ENCODE assay signal across 8 cellular contexts in genomic region chr22:39317756-39318506, GRCh38. TPM values are rescaled to one million over a fixed set of nuclear protein-coding genes. Genes with fewer than 3 reads are reported as not detected.
DNase-seq lines count a peak whose midpoint lies in the region; ATAC-seq and TF ChIP-seq lines count a peak whose summit lies in the region.

No MANE protein-coding gene starts in this region.

- peaks cover 0 to 56% (median 33%) of the 10 kb centered on the region in 4 donors for H3K4me1 ChIP-seq in tibial nerve

- H3K36me3 Mint-ChIP-seq in activated T-cell treated with anti-CD3 and anti-CD28 coated beads, Interleukin-2, amount 50 U/mL, for 4 hours (ENCODE audit: insufficient read depth): peaks cover 61% of the 10 kb centered on the region
- H3K36me3 Mint-ChIP-seq in activated naive CD8-positive, alpha-beta T cell treated with anti-CD3 and anti-CD28 coated beads, Interleukin-2, amount 50 U/mL, for 24 hours (ENCODE audit: low read depth): peaks cover 72% of the 10 kb centered on the region

- H3K4me3 Mint-ChIP-seq in activated T-cell treated with anti-CD3 and anti-CD28 coated beads, Interleukin-2, amount 50 U/mL, for 4 hours: peak overlapping the region; percentile 100
- peak overlapping the region; percentile 95 for H3K4me3 Mint-ChIP-seq in activated naive CD8-positive, alpha-beta T cell treated with anti-CD3 and anti-CD28 coated beads, Interleukin-2, amount 50 U/mL, for 24 hours

- WGBS in tibial nerve, 2 donors: 11 to 19% methylated on average over 9 of the region's 9 CpGs

- no peak for ATAC-seq in activated T-cell treated with anti-CD3 and anti-CD28 coated beads, Interleukin-2, amount 50 U/mL, for 4 hours
- no peak for ATAC-seq in activated naive CD8-positive, alpha-beta T cell treated with anti-CD3 and anti-CD28 coated beads, Interleukin-2, amount 50 U/mL, for 24 hours

- TF ChIP-seq CTCF in tibial nerve (IDR thresholded peaks at IDR 0.05): no peak

- peak overlapping the region; percentile 92 to 99 (median 96) for H3K27ac ChIP-seq in tibial nerve

- peak overlapping the region; percentile 63 to 76 (median 74) for H3K4me3 ChIP-seq in tibial nerve

- in situ Hi-C loops in ACHN (cut with HindIII; ENCODE audit: low pct_ligation_motif_present, low pct_unique_long_range_greater_than_20kb, low sequenced_read_pairs): no loop called here

- TF ChIP-seq EP300 in tibial nerve (IDR thresholded peaks at IDR 0.05): no peak

- peaks cover 3% of the 10 kb centered on the region for H3K27me3 Mint-ChIP-seq in activated T-cell treated with anti-CD3 and anti-CD28 coated beads, Interleukin-2, amount 50 U/mL, for 4 hours (ENCODE audit: low read depth)
- peaks cover 3% of the 10 kb centered on the region for H3K27me3 Mint-ChIP-seq in activated naive CD8-positive, alpha-beta T cell treated with anti-CD3 and anti-CD28 coated beads, Interleukin-2, amount 50 U/mL, for 24 hours

- DNase-seq in activated T-cell treated with anti-CD3 and anti-CD28 coated beads, Interleukin-2, amount 50 U/mL, for 4 hours: no peak
- DNase-seq in activated T-cell treated with anti-CD3 and anti-CD28 coated beads, Interleukin-2, amount 50 U/mL, for 1 hour: no peak
- DNase-seq in activated naive CD8-positive, alpha-beta T cell treated with anti-CD3 and anti-CD28 coated beads, Interleukin-2, amount 50 U/mL, for 24 hours: no peak
- DNase-seq in kidney tubule cell (ENCODE audit: low spot score): peak; percentile 60
- no peak for DNase-seq in tibial nerve (ENCODE audit: low spot score in 2 of 2)
- DNase-seq in occipital lobe (lab: John Stamatoyannopoulos, UW): no peak
- DNase-seq in AG08395 (ENCODE audit: low spot score): no peak
- no peak for DNase-seq in ACHN

- TF ChIP-seq POLR2A in tibial nerve (IDR thresholded peaks at IDR 0.05): no peak

- peaks cover 4 to 52% (median 35%) of the 10 kb centered on the region in 3 donors for H3K36me3 ChIP-seq in tibial nerve

- H3K9me3 Mint-ChIP-seq in activated T-cell treated with anti-CD3 and anti-CD28 coated beads, Interleukin-2, amount 50 U/mL, for 4 hours: no peaks in the 10 kb centered on the region
- H3K9me3 Mint-ChIP-seq in activated naive CD8-positive, alpha-beta T cell treated with anti-CD3 and anti-CD28 coated beads, Interleukin-2, amount 50 U/mL, for 24 hours: no peaks in the 10 kb centered on the region

- H3K27me3 ChIP-seq in tibial nerve: no peaks in the 10 kb centered on the region

- H3K9me3 ChIP-seq in tibial nerve: no peaks in the 10 kb centered on the region

- H3K4me1 Mint-ChIP-seq in activated T-cell treated with anti-CD3 and anti-CD28 coated beads, Interleukin-2, amount 50 U/mL, for 4 hours (ENCODE audit: low read depth): peaks cover 47% of the 10 kb centered on the region
- peaks cover 62% of the 10 kb centered on the region for H3K4me1 Mint-ChIP-seq in activated naive CD8-positive, alpha-beta T cell treated with anti-CD3 and anti-CD28 coated beads, Interleukin-2, amount 50 U/mL, for 24 hours

- H3K27ac Mint-ChIP-seq in activated naive CD8-positive, alpha-beta T cell treated with anti-CD3 and anti-CD28 coated beads, Interleukin-2, amount 50 U/mL, for 24 hours: peak overlapping the region; percentile 100

RNA-seq across cellular contexts. Expression of gene RPL3, which starts 1.5 kb away (rescaled TPM):
- total RNA-seq in activated T-cell treated with anti-CD3 and anti-CD28 coated beads, Interleukin-2, amount 50 U/mL, for 4 hours: 1,000 to 10,000 TPM; 2,811 to 2,835 (median 2,816) TPM
- 1,000 to 10,000 TPM; 1,869 to 2,331 (median 1,970) TPM for total RNA-seq in tibial nerve
- total RNA-seq in occipital lobe: 1,406 TPM

RNA-seq across cellular contexts. Expression of gene SYNGR1, which starts 31.9 kb away (rescaled TPM):
- 1 to 10 TPM in 2 of 3 donors, under 1 TPM in 1; 0.43 to 1.4 (median 1.2) TPM for total RNA-seq in activated T-cell treated with anti-CD3 and anti-CD28 coated beads, Interleukin-2, amount 50 U/mL, for 4 hours
- total RNA-seq in tibial nerve: 10 to 100 TPM; 21.1 to 32.8 (median 25.5) TPM
- 63.9 TPM for total RNA-seq in occipital lobe

Comparison
In these comparisons a context has a peak if more than half of its experiments do, and no peak if none do; other contexts are left out.
1. RNA of gene SYNGR1, which starts 31.9 kb away (total RNA-seq): 63.9 TPM in occipital lobe (single experiment) and 21.1 to 32.8 TPM in tibial nerve; 0.43 to 1.4 TPM in activated T-cell treated with anti-CD3 and anti-CD28 coated beads, Interleukin-2, amount 50 U/mL, for 4 hours; every median in the first group is over 4 times any median in the second.